15 cellular contexts compared by ENCODE assay signal in genomic region chr3:123036352-123037014, GRCh38. TPM values are rescaled to one million over a fixed set of nuclear protein-coding genes. Genes with fewer than 3 reads are reported as not detected.
DNase-seq lines count a peak whose midpoint lies in the region; ATAC-seq and TF ChIP-seq lines count a peak whose summit lies in the region.
"Had no signal": no experiment of that assay in that cellular context is flagged by ENCODE, and none has a peak within 500 bp of the region (broad histone marks: within the 10 kb centered on the region; RNA-seq: fewer than 3 reads in every experiment).

No MANE protein-coding gene starts in this region.

- H2BK120ac ChIP-seq in IMR-90 (ENCODE audit: low read depth, low read length): no peak overlapping the region

- peak; percentile 30 for DNase-seq in AG09319 (ENCODE audit: extremely low read depth, low read depth)
- peak; percentile 66 for DNase-seq in IMR-90
- no peak for DNase-seq in WTC11 (ENCODE audit: low spot score)
- DNase-seq in hepatocyte (ENCODE audit: low spot score): peak; percentile 20
- no peak for DNase-seq in GM20000 (ENCODE audit: low spot score)
- DNase-seq in activated CD8-positive, alpha-beta memory T cell treated with anti-CD3 and anti-CD28 coated beads, Interleukin-2, amount 10 ng/mL, durations not matched to agents 7 days and 5 days: no peak
- DNase-seq: activated T-cell treated with anti-CD3 and anti-CD28 coated beads, Interleukin-2, amount 50 U/mL, for 72 hours; CD8-positive, alpha-beta T cell; GOT3; nephron progenitor cell; stimulated activated CD4-positive, alpha-beta T cell treated with anti-CD3 and anti-CD28 coated beads, Interleukin-4, amount 100 ng/mL, for 24 hours; thyroid gland had no signal

- H3K4ac ChIP-seq in IMR-90 (ENCODE audit: low read depth, low read length): no peak overlapping the region

- H3K27me3 ChIP-seq in IMR-90 (ENCODE audit: control insufficient read depth, insufficient read depth, low read length): peaks cover 76% of the 10 kb centered on the region
- no peaks in the 10 kb centered on the region for H3K27me3 ChIP-seq in hepatocyte
- H3K27me3 ChIP-seq: thyroid gland had no signal

- peaks cover 6% of the 10 kb centered on the region; the same call in 1 of the 2 replicates for H3K4me1 Mint-ChIP-seq in WTC11
- H3K4me1 Mint-ChIP-seq in activated CD8-positive, alpha-beta memory T cell treated with anti-CD3 and anti-CD28 coated beads, Interleukin-2, amount 10 ng/mL, durations not matched to agents 7 days and 5 days: no peaks in the 10 kb centered on the region

- H2AK9ac ChIP-seq in IMR-90 (replicated peaks; ENCODE audit: low read depth, low read length, poor library complexity): no peak overlapping the region

- H3K9me3 Mint-ChIP-seq in WTC11: no peaks in the 10 kb centered on the region
- no peaks in the 10 kb centered on the region for H3K9me3 Mint-ChIP-seq in activated CD8-positive, alpha-beta memory T cell treated with anti-CD3 and anti-CD28 coated beads, Interleukin-2, amount 10 ng/mL, durations not matched to agents 7 days and 5 days (ENCODE audit: low read depth)
- H3K9me3 Mint-ChIP-seq: activated T-cell treated with anti-CD3 and anti-CD28 coated beads, Interleukin-2, amount 50 U/mL, for 72 hours; CD8-positive, alpha-beta T cell; dendritic cell treated with granulocyte-macrophage colony-stimulating factor and Interleukin-4, amounts not matched to agents 40 ng/mL and 50 ng/mL, for 4 days; nephron progenitor cell had no signal

- H3K4me3 Mint-ChIP-seq in WTC11: no peak overlapping the region
- H3K4me3 Mint-ChIP-seq in activated CD8-positive, alpha-beta memory T cell treated with anti-CD3 and anti-CD28 coated beads, Interleukin-2, amount 10 ng/mL, durations not matched to agents 7 days and 5 days: no peak overlapping the region
- H3K4me3 Mint-ChIP-seq: activated T-cell treated with anti-CD3 and anti-CD28 coated beads, Interleukin-2, amount 50 U/mL, for 72 hours; CD8-positive, alpha-beta T cell; dendritic cell treated with granulocyte-macrophage colony-stimulating factor and Interleukin-4, amounts not matched to agents 40 ng/mL and 50 ng/mL, for 4 days; nephron progenitor cell had no signal

- no CpG with 5 or more reads among the region's 8 CpGs for WGBS in IMR-90 (ENCODE audit: extremely low coverage in 2 of 2, insufficient read length in 1 of 2), 2 experiments
- WGBS in hepatocyte (ENCODE audit: low lambda C conversion rate, missing lambda C conversion rate): 46% methylated on average over 8 of the region's 8 CpGs

- no TSS peak for BruUV-seq in IMR-90 (replicated peaks; lab: Mats Ljungman, UMichigan)

- H3K14ac ChIP-seq in IMR-90 (replicated peaks; ENCODE audit: low read depth, low read length): no peak overlapping the region

- no peaks in the 10 kb centered on the region for H3K79me2 ChIP-seq in hepatocyte

- no peaks in the 10 kb centered on the region for H3K9me2 ChIP-seq in hepatocyte (replicated peaks; ENCODE audit: insufficient read depth)

- 0 out of 2 replicates have a peak, but pooled peaks cover 2% of the 10 kb centered on the region for H3K9me1 ChIP-seq in IMR-90 (ENCODE audit: insufficient read depth, low read length)

- H3K23ac ChIP-seq in IMR-90 (ENCODE audit: low read depth, low read length): no peak overlapping the region

- no peak overlapping the region for H3K27ac Mint-ChIP-seq in WTC11
- H3K27ac Mint-ChIP-seq in activated CD8-positive, alpha-beta memory T cell treated with anti-CD3 and anti-CD28 coated beads, Interleukin-2, amount 10 ng/mL, durations not matched to agents 7 days and 5 days: no peak overlapping the region
- H3K27ac Mint-ChIP-seq: activated T-cell treated with anti-CD3 and anti-CD28 coated beads, Interleukin-2, amount 50 U/mL, for 72 hours; CD8-positive, alpha-beta T cell; dendritic cell treated with granulocyte-macrophage colony-stimulating factor and Interleukin-4, amounts not matched to agents 40 ng/mL and 50 ng/mL, for 4 days; nephron progenitor cell had no signal

- dilution Hi-C loops in IMR-90 (cut with HindIII; ENCODE audit: low sequenced_read_pairs, unreplicated experiment): no loop called here

- TF ChIP-seq RAD21 in IMR-90 (IDR thresholded peaks at IDR 0.05; ENCODE audit: low read length): no peak

- H3K4me2 ChIP-seq in IMR-90 (ENCODE audit: low read depth, low read length): no peak overlapping the region
- no peak overlapping the region for H3K4me2 ChIP-seq in hepatocyte

- H3K4me1 ChIP-seq in IMR-90 (ENCODE audit: control insufficient read depth, insufficient read depth, low read length): no peaks in the 10 kb centered on the region; the same call in 1 of the 2 replicates
- H3K4me1 ChIP-seq in hepatocyte (ENCODE audit: insufficient read depth): no peaks in the 10 kb centered on the region

- H3K36me3 Mint-ChIP-seq in WTC11: no peaks in the 10 kb centered on the region
- no peaks in the 10 kb centered on the region for H3K36me3 Mint-ChIP-seq in activated CD8-positive, alpha-beta memory T cell treated with anti-CD3 and anti-CD28 coated beads, Interleukin-2, amount 10 ng/mL, durations not matched to agents 7 days and 5 days
- H3K36me3 Mint-ChIP-seq: CD8-positive, alpha-beta T cell had no signal

- POLR2A ChIA-PET in IMR-90 (lab: Charles Lee; ENCODE audit: unreplicated experiment) (no interaction called here), WTC11 (lab: Charles Lee) (no interaction called here)

- H3K4me3 ChIP-seq in IMR-90 (ENCODE audit: insufficient read depth, low read depth, low read length) (no peak overlapping the region), hepatocyte (no peak overlapping the region)
- H3K4me3 ChIP-seq: thyroid gland had no signal

- H3K9ac ChIP-seq in IMR-90 (ENCODE audit: low read depth, low read length): no peak overlapping the region

- peaks cover 6% of the 10 kb centered on the region for H3K27me3 Mint-ChIP-seq in WTC11 (ENCODE audit: low read depth)
- peaks cover 64% of the 10 kb centered on the region for H3K27me3 Mint-ChIP-seq in activated CD8-positive, alpha-beta memory T cell treated with anti-CD3 and anti-CD28 coated beads, Interleukin-2, amount 10 ng/mL, durations not matched to agents 7 days and 5 days

- ATAC-seq in IMR-90 (ENCODE audit: low read depth): peak; percentile 80
- ATAC-seq in WTC11: no peak
- no peak for ATAC-seq in GM18858 (IDR thresholded peaks at IDR 0.05; ENCODE audit: unreplicated experiment)
- ATAC-seq in activated CD8-positive, alpha-beta memory T cell treated with anti-CD3 and anti-CD28 coated beads, Interleukin-2, amount 10 ng/mL, durations not matched to agents 7 days and 5 days: no peak
- ATAC-seq in HG03045 (IDR thresholded peaks at IDR 0.05; ENCODE audit: unreplicated experiment): no peak
- ATAC-seq: activated T-cell treated with anti-CD3 and anti-CD28 coated beads, Interleukin-2, amount 50 U/mL, for 72 hours; CD8-positive, alpha-beta T cell had no signal

- in situ Hi-C loops in IMR-90 (cut with MboI; ENCODE audit: low sequenced_read_pairs): no loop called here

- intact Hi-C loops in IMR-90 (cut with micrococcal nuclease): no loop called here

- H3K9me3 ChIP-seq in IMR-90 (ENCODE audit: control insufficient read depth, insufficient read depth, low read length): no peaks in the 10 kb centered on the region
- H3K9me3 ChIP-seq in hepatocyte (ENCODE audit: low read depth): no peaks in the 10 kb centered on the region
- H3K9me3 ChIP-seq: thyroid gland had no signal

- H3K79me1 ChIP-seq in IMR-90 (ENCODE audit: low read depth in 1 of 2, low read length in 2 of 2): no peaks in the 10 kb centered on the region

- no peak overlapping the region for H4K8ac ChIP-seq in IMR-90 (ENCODE audit: low read depth in 2 of 2, low read length in 2 of 2)

- H3K36me3 ChIP-seq in IMR-90 (ENCODE audit: control insufficient read depth, insufficient read depth, low read length) (no peaks in the 10 kb centered on the region), hepatocyte (replicated peaks; ENCODE audit: insufficient read depth, low read depth) (no peaks in the 10 kb centered on the region)
- H3K36me3 ChIP-seq: thyroid gland had no signal

- H3K27ac ChIP-seq in IMR-90 (ENCODE audit: insufficient read depth, low read length): no peak overlapping the region
- no peak overlapping the region for H3K27ac ChIP-seq in hepatocyte
- H3K27ac ChIP-seq: thyroid gland had no signal

- CTCF ChIA-PET in IMR-90 (lab: Yijun Ruan, JAX): interaction anchor here (0.6 to 0.8 kb wide), 2 partner anchors 9 to 56 kb away, joined by 3 to 5 read pairs; partner anchors contain the start of gene SEMA5B
- CTCF ChIA-PET in WTC11 (lab: Charles Lee): interaction anchor here (0.8 kb wide), 1 partner anchor 9 kb away, joined by 3 read pairs; the partner anchor contains the start of gene SEMA5B
- CTCF ChIA-PET in activated CD8-positive, alpha-beta memory T cell treated with anti-CD3 and anti-CD28 coated beads, Interleukin-2, amount 10 ng/mL, durations not matched to agents 7 days and 5 days (lab: Charles Lee): no interaction called here

- H2BK15ac ChIP-seq in IMR-90 (ENCODE audit: low read depth, low read length): no peak overlapping the region

- no peak for TF ChIP-seq CTCF in AG09319 (IDR thresholded peaks at IDR 0.05; ENCODE audit: low read depth, low read length)
- TF ChIP-seq CTCF in IMR-90 (conservative IDR thresholded peaks at IDR 0.05; ENCODE audit: low read depth, low read length): no peak
- TF ChIP-seq CTCF in WTC11 (IDR thresholded peaks at IDR 0.05): no peak
- TF ChIP-seq CTCF in hepatocyte (IDR thresholded peaks at IDR 0.05; ENCODE audit: poor library complexity): no peak
- TF ChIP-seq CTCF in GM20000 (IDR thresholded peaks at IDR 0.05; ENCODE audit: extremely low read depth, missing control alignments): no peak

- H4K5ac ChIP-seq in IMR-90 (ENCODE audit: low read depth, low read length): no peak overlapping the region

- H4K91ac ChIP-seq in IMR-90 (ENCODE audit: insufficient read depth, low read depth, low read length): no peak overlapping the region

- H2BK20ac ChIP-seq in IMR-90 (ENCODE audit: low read depth, low read length): no peak overlapping the region

- H2BK5ac ChIP-seq in IMR-90 (ENCODE audit: low read depth, low read length, poor library complexity, severe bottlenecking): no peak overlapping the region

- no peak overlapping the region for H3K56ac ChIP-seq in IMR-90 (ENCODE audit: extremely low read depth, insufficient read depth, low read length)

- H4K20me1 ChIP-seq in IMR-90 (ENCODE audit: insufficient read depth, low read length): no peaks in the 10 kb centered on the region
- no peaks in the 10 kb centered on the region for H4K20me1 ChIP-seq in hepatocyte (ENCODE audit: insufficient read depth, poor library complexity, severe bottlenecking)

- H3K18ac ChIP-seq in IMR-90 (ENCODE audit: low read depth, low read length): no peak overlapping the region

- H2AFZ ChIP-seq in IMR-90 (replicated peaks; ENCODE audit: low read length, poor library complexity): no peak overlapping the region
- no peak overlapping the region for H2AFZ ChIP-seq in hepatocyte

- H2AK5ac ChIP-seq in IMR-90 (ENCODE audit: low read depth, low read length): no peak overlapping the region

- TF ChIP-seq POLR2A in IMR-90 (IDR thresholded peaks at IDR 0.05; ENCODE audit: low read depth, low read length): no peak

RNA-seq across cellular contexts. Expression of gene SEMA5B, which starts 8.9 kb away (rescaled TPM):
- not detected in 2 replicates for total RNA-seq in IMR-90 (2012; rRNA removed)
- polyA plus RNA-seq in IMR-90 (2012; rRNA removed): not detected in 2 replicates
- not detected in 2 replicates for polyA plus RNA-seq in IMR-90 (2012; cell fraction: cytosol; rRNA removed)
- not detected in 2 replicates for polyA plus RNA-seq in IMR-90 (2012; cell fraction: nucleus; rRNA removed; ENCODE audit: low replicate concordance)
- total RNA-seq in WTC11 (2021): 20.4 to 22.0 TPM (median 20.7 TPM) in 3 replicates
- total RNA-seq in hepatocyte: 0.88 and 1.4 TPM in 2 replicates
- polyA plus RNA-seq in hepatocyte: 1.8 and 4.2 TPM in 2 replicates
- not detected for total RNA-seq in activated CD8-positive, alpha-beta memory T cell treated with anti-CD3 and anti-CD28 coated beads, Interleukin-2, amount 10 ng/mL, durations not matched to agents 7 days and 5 days
- total RNA-seq: activated T-cell treated with anti-CD3 and anti-CD28 coated beads, Interleukin-2, amount 50 U/mL, for 72 hours; CD8-positive, alpha-beta T cell had no signal

RNA-seq across cellular contexts. Expression of gene PDIA5, which starts 30.3 kb away (rescaled TPM):
- 19.4 and 21.4 TPM in 2 replicates for total RNA-seq in IMR-90 (2012; rRNA removed)
- 37.7 and 42.0 TPM in 2 replicates for polyA plus RNA-seq in IMR-90 (2012; rRNA removed)
- polyA plus RNA-seq in IMR-90 (2012; cell fraction: cytosol; rRNA removed): 30.5 and 45.0 TPM in 2 replicates
- 22.6 and 46.8 TPM in 2 replicates for polyA plus RNA-seq in IMR-90 (2012; cell fraction: nucleus; rRNA removed; ENCODE audit: low replicate concordance)
- 30.5 to 41.5 TPM (median 34.6 TPM) in 3 replicates for total RNA-seq in WTC11 (2021)
- 71.8 and 82.0 TPM in 2 replicates for total RNA-seq in hepatocyte
- 88.4 and 97.3 TPM in 2 replicates for polyA plus RNA-seq in hepatocyte
- total RNA-seq in activated CD8-positive, alpha-beta memory T cell treated with anti-CD3 and anti-CD28 coated beads, Interleukin-2, amount 10 ng/mL, durations not matched to agents 7 days and 5 days: 10 to 100 TPM in 1 of 2 experiments, 1 to 10 TPM in 1; 9.4 to 11.1 TPM

Comparison
In these comparisons a context has a peak if more than half of its experiments do, and no peak if none do; other contexts are left out.
1. DNase-seq: peak in AG09319 (single experiment), IMR-90 (single experiment) and hepatocyte (single experiment); none in WTC11 (single experiment), GM20000 (single experiment) and activated CD8-positive, alpha-beta memory T cell treated with anti-CD3 and anti-CD28 coated beads, Interleukin-2, amount 10 ng/mL, durations not matched to agents 7 days and 5 days (single experiment).